ENCODE assay signal across 8 cellular contexts in genomic region chr7:66681491-66682349, GRCh38. TPM values are rescaled to one million over a fixed set of nuclear protein-coding genes. Genes with fewer than 3 reads are reported as not detected.
DNase-seq lines count a peak whose midpoint lies in the region; ATAC-seq and TF ChIP-seq lines count a peak whose summit lies in the region.

No MANE protein-coding gene starts in this region.

- H3K4me1 Mint-ChIP-seq in WTC11: peaks cover 12% of the 10 kb centered on the region

- H3K27ac ChIP-seq in AG04450 (ENCODE audit: low read depth, low read length): peak overlapping the region; percentile 96
- peak overlapping the region; percentile 86 to 100 (median 99) for H3K27ac ChIP-seq in spleen

- H3K9me3 ChIP-seq in AG04450 (ENCODE audit: control insufficient read depth, insufficient read depth, low read length) (no peaks in the 10 kb centered on the region; the same call in 1 of the 2 replicates), spleen (no peaks in the 10 kb centered on the region)

- H3K27me3 Mint-ChIP-seq in WTC11 (ENCODE audit: low read depth): peaks cover 8% of the 10 kb centered on the region

- H3K27me3 ChIP-seq in AG04450 (ENCODE audit: control insufficient read depth, insufficient read depth, low read length) (no peaks in the 10 kb centered on the region), spleen (replicated peaks in 1 of 7) (no peaks in the 10 kb centered on the region)

- peak overlapping the region; percentile 78 for H3K4me3 Mint-ChIP-seq in WTC11

- H3K4me1 ChIP-seq in spleen: peaks cover 7 to 54% (median 36%) of the 10 kb centered on the region in 6 donors

- CTCF ChIA-PET in AG04450 (lab: Charles Lee): no interaction called here
- CTCF ChIA-PET in WTC11 (lab: Charles Lee): no interaction called here

- peak; percentile 70 to 93 (median 90) for TF ChIP-seq POLR2A in spleen (IDR thresholded peaks at IDR 0.05)

- H3K36me3 Mint-ChIP-seq in WTC11: no peaks in the 10 kb centered on the region

- DNase-seq in AG04450 (ENCODE audit: low read depth, low spot score): peak; percentile 78
- peak; percentile 97 for DNase-seq in NCI-H2227 (lab: John Stamatoyannopoulos, UW; ENCODE audit: unreplicated experiment)
- peak; percentile 90 for DNase-seq in WTC11 (ENCODE audit: low spot score)
- DNase-seq in cardiac fibroblast (ENCODE audit: low read depth in 2 of 2): peak; percentile 94 to 96
- DNase-seq in inferior parietal cortex (ENCODE audit: extremely low spot score): peak; percentile 95
- DNase-seq in spleen: peak; percentile 99

- no peaks in the 10 kb centered on the region for H3K9me3 Mint-ChIP-seq in WTC11

- H3K4me3 ChIP-seq in AG04450 (ENCODE audit: low read depth, low read length) (peak overlapping the region; percentile 86), cardiac fibroblast (replicated peaks in 1 of 2; ENCODE audit: low read depth in 2 of 2, low read length in 2 of 2) (peak overlapping the region; percentile 91 to 98), spleen (peak overlapping the region; percentile 78 to 97 (median 87))

- peaks cover 0 to 9% (median 0%) of the 10 kb centered on the region in 6 donors for H3K36me3 ChIP-seq in spleen

- WGBS in spleen, 5 donors: 3 to 5% (median 4%) methylated on average over 46 to 78 of the region's 78 CpGs

- POLR2A ChIA-PET in AG04450 (lab: Yijun Ruan, JAX): interaction anchor here (0.6 to 1.6 kb wide), 3 partner anchors 28 to 94 kb away, joined by 3 to 5 read pairs (median 3); no protein-coding TSS in a partner anchor
- POLR2A ChIA-PET in WTC11 (lab: Charles Lee): interaction anchor here (0.6 kb wide), 1 partner anchor 181 kb away, joined by 5 read pairs; no protein-coding TSS in a partner anchor

- ATAC-seq in GM18909 (IDR thresholded peaks at IDR 0.05; ENCODE audit: poor library complexity, unreplicated experiment) (peak; percentile 96), HG03159 (IDR thresholded peaks at IDR 0.05; ENCODE audit: unreplicated experiment) (peak; percentile 91), WTC11 (peak; percentile 92)

- intact Hi-C loops in spleen (cut with DNase I; ENCODE audit: low total_unique reads): loop anchor here (10.0 kb wide), 1 partner anchor 53 kb away; no protein-coding TSS in a partner anchor

- TF ChIP-seq CTCF in AG04450 (IDR thresholded peaks at IDR 0.05; ENCODE audit: low read depth, low read length): no peak
- no peak for TF ChIP-seq CTCF in WTC11 (IDR thresholded peaks at IDR 0.05)
- no peak for TF ChIP-seq CTCF in cardiac fibroblast (IDR thresholded peaks at IDR 0.05; ENCODE audit: low read depth, low read length)
- TF ChIP-seq CTCF in spleen (IDR thresholded peaks at IDR 0.05 in 8 of 11, conservative IDR thresholded peaks at IDR 0.05 in 3 of 11): no peak

- H3K27ac Mint-ChIP-seq in WTC11: peak overlapping the region; percentile 86

TF ChIP-seq in WTC11, 78 proteins besides CTCF, POLR2A, EP300 and RAD21 (continues in another document):
- peak; percentile 68; the same call in 1 of the 2 replicates for TF ChIP-seq GABPB1 (CRISPR knock-in tag; IDR thresholded peaks at IDR 0.05)
- TF ChIP-seq HMGXB4 (CRISPR knock-in tag; IDR thresholded peaks at IDR 0.05): peak; percentile 27; the same call in 1 of the 2 replicates
- no peak for TF ChIP-seq ZNF423 (CRISPR knock-in tag; IDR thresholded peaks at IDR 0.05)
- no peak for TF ChIP-seq ESRRA (CRISPR knock-in tag; IDR thresholded peaks at IDR 0.05; ENCODE audit: borderline replicate concordance)
- TF ChIP-seq SMAD3 (CRISPR knock-in tag; IDR thresholded peaks at IDR 0.05; ENCODE audit: borderline replicate concordance): peak; percentile 59
- 0 out of 2 replicates have a peak, but pooled peaks have one; percentile 31 for TF ChIP-seq ZNF281 (CRISPR knock-in tag; IDR thresholded peaks at IDR 0.05)
- TF ChIP-seq NR2C2 (CRISPR knock-in tag; IDR thresholded peaks at IDR 0.05): no peak
- TF ChIP-seq GRHL2 (CRISPR knock-in tag; IDR thresholded peaks at IDR 0.05; ENCODE audit: insufficient replicate concordance, severe bottlenecking): no peak
- 0 out of 2 replicates have a peak, but pooled peaks have one; percentile 40 for TF ChIP-seq E2F5 (CRISPR knock-in tag; IDR thresholded peaks at IDR 0.05)
- 0 out of 2 replicates have a peak, but pooled peaks have one; percentile 76 for TF ChIP-seq MYBL2 (CRISPR knock-in tag; IDR thresholded peaks at IDR 0.05)
- TF ChIP-seq CBFB (CRISPR knock-in tag; IDR thresholded peaks at IDR 0.05; ENCODE audit: low read depth): no peak
- TF ChIP-seq IRF1 (CRISPR knock-in tag; IDR thresholded peaks at IDR 0.05): peak; percentile 66; the same call in 1 of the 2 replicates
- peak; percentile 94 for TF ChIP-seq CREM (CRISPR knock-in tag; IDR thresholded peaks at IDR 0.05)
- peak; percentile 76 for TF ChIP-seq SP1 (CRISPR knock-in tag; conservative IDR thresholded peaks at IDR 0.05)
- TF ChIP-seq ZNF232 (CRISPR knock-in tag; IDR thresholded peaks at IDR 0.05): peak; percentile 87; the same call in 1 of the 2 replicates
- peak; percentile 52 for TF ChIP-seq MAX (CRISPR knock-in tag; IDR thresholded peaks at IDR 0.05)
- TF ChIP-seq TEAD1 (CRISPR knock-in tag; IDR thresholded peaks at IDR 0.05): 0 out of 2 replicates have a peak, but pooled peaks have one; percentile 34
- peak; percentile 66; the same call in 1 of the 2 replicates for TF ChIP-seq FOXP1 (CRISPR knock-in tag; IDR thresholded peaks at IDR 0.05; ENCODE audit: borderline replicate concordance)
- no peak for TF ChIP-seq CDX4 (CRISPR knock-in tag; IDR thresholded peaks at IDR 0.05; ENCODE audit: borderline replicate concordance)

RNA-seq across cellular contexts. Expression of gene KCTD7, which starts 53.0 kb away (rescaled TPM):
- polyA plus RNA-seq in AG04450 (2011; rRNA removed) (14.7 and 14.8 TPM in 2 replicates), spleen (1 to 10 TPM; 2.3 to 5.7 (median 4.2) TPM)
- 13.4 and 17.1 TPM in 2 replicates for polyA minus RNA-seq in AG04450 (2011; rRNA and poly(A)+ RNA removed)
- total RNA-seq in WTC11 (2021) (10.5 to 11.6 TPM (median 10.8 TPM) in 3 replicates), spleen (10 to 100 TPM; 13.3 to 25.0 (median 16.7) TPM)

RNA-seq across cellular contexts. Expression of gene RABGEF1, which starts 58.8 kb away (rescaled TPM):
- polyA plus RNA-seq in AG04450 (2011; rRNA removed) (27.1 and 30.6 TPM in 2 replicates), spleen (10 to 100 TPM in 1 of 3 donors, 1 to 10 TPM in 2; 8.3 to 10.0 (median 8.8) TPM)
- 52.3 and 69.1 TPM in 2 replicates for polyA minus RNA-seq in AG04450 (2011; rRNA and poly(A)+ RNA removed)
- total RNA-seq in WTC11 (2021) (17.1 to 18.1 TPM (median 17.6 TPM) in 3 replicates), spleen (10 to 100 TPM; 26.7 to 39.6 (median 30.8) TPM)

Comparison
In these comparisons a context has a peak if more than half of its experiments do, and no peak if none do; other contexts are left out.
1. Peak in every context shown above with its lines: DNase-seq, ATAC-seq, H3K4me3 ChIP-seq and H3K27ac ChIP-seq.